1 cellular context compared by ENCODE assay signal in the genomic region with DNA sequence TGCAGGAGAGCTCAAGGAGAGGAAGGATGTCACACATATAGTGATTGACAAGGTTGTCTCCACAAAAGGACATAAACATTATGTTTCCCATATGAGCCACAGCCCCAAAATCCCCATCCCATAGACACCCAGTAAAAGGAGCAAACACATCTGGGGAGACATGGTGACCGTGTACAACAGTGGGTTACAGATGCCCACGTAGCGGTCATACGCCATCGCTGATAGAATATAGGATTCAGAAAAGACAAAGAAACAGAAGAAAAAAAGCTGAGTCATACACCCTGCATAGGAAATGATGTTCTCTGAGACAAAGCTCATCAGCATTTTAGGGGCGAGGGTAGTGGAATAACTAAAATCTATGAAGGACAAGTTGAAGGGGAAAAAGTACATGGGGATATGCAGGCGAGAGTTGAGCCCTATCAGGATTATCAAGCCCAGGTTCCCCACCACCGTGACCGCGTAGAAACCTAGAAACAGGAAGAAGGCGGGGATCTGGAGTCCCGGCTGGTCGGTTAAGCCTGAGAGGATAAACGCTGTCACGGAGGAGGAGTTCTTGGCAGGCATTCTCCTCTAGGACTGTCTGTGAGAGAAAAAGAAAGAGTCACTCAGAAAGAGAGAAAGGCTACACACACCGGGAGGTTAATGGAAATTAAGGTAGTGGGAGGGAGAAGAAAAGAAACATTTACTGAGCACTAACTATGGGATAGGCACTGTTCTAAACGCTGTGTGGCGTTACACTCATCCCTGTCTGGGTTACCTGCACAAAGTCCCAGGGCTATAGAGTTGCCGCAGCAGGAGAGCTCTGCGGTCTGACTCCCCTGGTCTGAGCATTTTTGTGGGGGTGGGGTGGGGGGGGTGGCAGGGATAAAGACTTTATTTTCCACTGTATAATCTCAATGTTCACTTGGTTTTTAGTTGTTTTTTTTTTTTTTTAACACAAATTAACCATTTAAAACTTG.
A peak's percentile ranks its signal among the peaks of the same experiment; 100 is the strongest.
TF ChIP-seq lines count a peak whose summit lies in the region.

No MANE protein-coding gene starts in this region.

TF ChIP-seq in K562, 482 proteins besides CTCF, POLR2A, EP300 and RAD21 (continued from another document):
- TF ChIP-seq ZBTB40 (IDR thresholded peaks at IDR 0.05) (no peak), ZBTB40 (CRISPR knock-in tag; IDR thresholded peaks at IDR 0.05) (no peak), ZSCAN32 (CRISPR knock-in tag; IDR thresholded peaks at IDR 0.05) (no peak), L3MBTL2 (IDR thresholded peaks at IDR 0.05) (no peak), ELF1 (tag; IDR thresholded peaks at IDR 0.05) (peak; percentile 69), ZNF639 (CRISPR knock-in tag; conservative IDR thresholded peaks at IDR 0.05 in 1 of 2, IDR thresholded peaks at IDR 0.05 in 1 of 2) (no peak), ZNF77 (CRISPR knock-in tag; IDR thresholded peaks at IDR 0.05) (no peak), NFE2 (IDR thresholded peaks at IDR 0.05; ENCODE audit: low read depth) (peak; percentile 94), HSF4 (CRISPR knock-in tag; IDR thresholded peaks at IDR 0.05; ENCODE audit: borderline replicate concordance) (no peak)
